1 cellular context compared by ENCODE assay signal in the genomic region with DNA sequence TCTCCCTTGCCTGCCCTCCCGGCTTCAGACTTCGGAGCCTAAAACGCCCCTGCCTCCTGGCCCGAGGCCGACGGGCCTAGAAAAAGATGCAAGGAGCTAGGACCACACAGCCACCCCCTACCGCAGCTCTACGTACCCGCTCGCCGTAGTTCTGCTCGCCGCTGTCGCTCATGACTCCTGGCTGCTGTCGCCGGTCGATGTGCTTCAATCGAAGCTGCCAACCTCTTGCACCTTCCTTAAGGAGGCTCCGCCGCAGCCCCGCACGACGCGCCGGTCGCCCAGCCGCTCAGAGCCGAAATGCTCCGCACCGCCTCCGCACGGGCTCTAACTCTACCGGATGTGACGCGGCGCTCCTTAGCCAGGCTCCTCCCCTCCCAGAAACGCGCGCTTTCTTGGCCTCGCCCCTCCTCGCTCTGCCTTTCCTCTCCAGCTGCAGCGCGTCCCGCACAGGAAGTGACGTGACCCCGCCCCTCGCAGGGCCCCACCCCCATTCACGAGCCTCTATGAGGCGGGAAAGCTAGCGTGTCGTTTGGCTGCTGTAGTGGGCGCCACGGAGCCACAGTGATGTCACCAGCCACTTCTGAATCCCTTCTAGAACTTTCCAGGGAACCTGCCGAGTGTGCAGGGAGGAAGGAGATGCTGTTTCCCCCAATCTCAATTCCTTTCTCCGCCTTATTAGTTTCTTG.
TF ChIP-seq lines count a peak whose summit lies in the region.

Gene TRA2B (minus strand): TSS at position 326 of the 686 bp plus-strand sequence. CDS start 154 bp downstream, at position 172.

TF ChIP-seq in HepG2, 621 proteins besides CTCF, POLR2A, EP300 and RAD21 (continued from another document and continues in another):
- TF ChIP-seq PAF1 (CRISPR knock-in tag; IDR thresholded peaks at IDR 0.05) (no peak), NR2F2 (IDR thresholded peaks at IDR 0.05; ENCODE audit: borderline replicate concordance, low read depth) (peak; percentile 40; the same call in 1 of the 2 replicates), MYNN (CRISPR knock-in tag; IDR thresholded peaks at IDR 0.05; ENCODE audit: low read depth) (peak; percentile 30; the same call in 1 of the 2 replicates), ZNF709 (CRISPR knock-in tag; IDR thresholded peaks at IDR 0.05) (peak; percentile 77; the same call in 1 of the 2 replicates), ZNF12 (CRISPR knock-in tag; IDR thresholded peaks at IDR 0.05) (no peak; the same call in 1 of the 2 replicates), TOE1 (CRISPR knock-in tag; IDR thresholded peaks at IDR 0.05) (no peak), SETDB1 (CRISPR knock-in tag; IDR thresholded peaks at IDR 0.05; ENCODE audit: borderline replicate concordance) (no peak), HNRNPUL1 (IDR thresholded peaks at IDR 0.05; ENCODE audit: low read depth, low read length) (no peak), SRSF1 (optimal IDR thresholded peaks at IDR 0.05; ENCODE audit: low read depth, low read length) (peak; percentile 85), ZC3H13 (CRISPR knock-in tag; IDR thresholded peaks at IDR 0.05) (no peak; the same call in 1 of the 2 replicates), ZNF749 (CRISPR knock-in tag; IDR thresholded peaks at IDR 0.05; ENCODE audit: borderline replicate concordance) (peak; percentile 81; the same call in 1 of the 2 replicates), RBFOX2 (IDR thresholded peaks at IDR 0.05; ENCODE audit: low read depth, low read length) (peak; percentile 100), ZBTB1 (CRISPR knock-in tag; IDR thresholded peaks at IDR 0.05; ENCODE audit: borderline replicate concordance) (no peak), ZNF562 (CRISPR knock-in tag; IDR thresholded peaks at IDR 0.05; ENCODE audit: borderline replicate concordance) (peak; percentile 68; the same call in 1 of the 2 replicates), GTF2F1 (IDR thresholded peaks at IDR 0.05; ENCODE audit: low read length) (peak; percentile 28; the same call in 1 of the 2 replicates), RELA (CRISPR knock-in tag; IDR thresholded peaks at IDR 0.05) (0 out of 2 replicates have a peak, but pooled peaks have one; percentile 52), CEBPB (IDR thresholded peaks at IDR 0.05; ENCODE audit: borderline replicate concordance, low read depth, low read length) (no peak), KLF11 (CRISPR knock-in tag; IDR thresholded peaks at IDR 0.05) (peak; percentile 96), ZNF784 (CRISPR knock-in tag; IDR thresholded peaks at IDR 0.05; ENCODE audit: borderline replicate concordance) (peak; percentile 94), ZNF598 (CRISPR knock-in tag; IDR thresholded peaks at IDR 0.05; ENCODE audit: borderline replicate concordance) (peak; percentile 20; the same call in 1 of the 2 replicates), SOX6 (IDR thresholded peaks at IDR 0.05) (no peak), SOX6 (CRISPR knock-in tag; IDR thresholded peaks at IDR 0.05) (peak; percentile 60), ZNF564 (CRISPR knock-in tag; IDR thresholded peaks at IDR 0.05) (0 out of 2 replicates have a peak, but pooled peaks have one; percentile 39), ELF3 (CRISPR knock-in tag; IDR thresholded peaks at IDR 0.05) (peak; percentile 73), NFYC (CRISPR knock-in tag; IDR thresholded peaks at IDR 0.05) (peak; percentile 57), ZNF143 (CRISPR knock-in tag; IDR thresholded peaks at IDR 0.05) (peak; percentile 69), ZNF335 (CRISPR knock-in tag; IDR thresholded peaks at IDR 0.05) (no peak), CREB1 (IDR thresholded peaks at IDR 0.05) (peak; percentile 96), CREB1 (CRISPR knock-in tag; IDR thresholded peaks at IDR 0.05) (peak; percentile 98), ZNF790 (CRISPR knock-in tag; IDR thresholded peaks at IDR 0.05; ENCODE audit: borderline replicate concordance) (no peak), ATF3 (CRISPR knock-in tag; IDR thresholded peaks at IDR 0.05) (peak; percentile 61), ZNF614 (CRISPR knock-in tag; IDR thresholded peaks at IDR 0.05; ENCODE audit: borderline replicate concordance) (no peak; the same call in 1 of the 2 replicates), CENPT (CRISPR knock-in tag; IDR thresholded peaks at IDR 0.05; ENCODE audit: low read depth) (no peak), KDM4B (CRISPR knock-in tag; IDR thresholded peaks at IDR 0.05) (peak; percentile 64; the same call in 1 of the 2 replicates), MAZ (IDR thresholded peaks at IDR 0.05; ENCODE audit: borderline replicate concordance, low read depth, low read length) (peak; percentile 72; the same call in 1 of the 2 replicates), MAZ (CRISPR knock-in tag; IDR thresholded peaks at IDR 0.05; ENCODE audit: low read depth) (peak; percentile 62), ISX (CRISPR knock-in tag; conservative IDR thresholded peaks at IDR 0.05) (no peak), NKX3-1 (CRISPR knock-in tag; IDR thresholded peaks at IDR 0.05) (peak; percentile 96), MBNL3 (CRISPR knock-in tag; conservative IDR thresholded peaks at IDR 0.05) (no peak), ZFP62 (CRISPR knock-in tag; IDR thresholded peaks at IDR 0.05) (no peak), ZNF44 (CRISPR knock-in tag; IDR thresholded peaks at IDR 0.05) (peak; percentile 92), ASH2L (IDR thresholded peaks at IDR 0.05; ENCODE audit: insufficient read length, low read depth, low read length) (no peak), ZNF331 (CRISPR knock-in tag; IDR thresholded peaks at IDR 0.05) (peak; percentile 84), ZNF230 (CRISPR knock-in tag; IDR thresholded peaks at IDR 0.05) (peak; percentile 90), HOXA7 (CRISPR knock-in tag; IDR thresholded peaks at IDR 0.05) (peak; percentile 91; the same call in 1 of the 2 replicates), ZNF775 (CRISPR knock-in tag; IDR thresholded peaks at IDR 0.05; ENCODE audit: borderline replicate concordance) (peak; percentile 85), ZSCAN9 (CRISPR knock-in tag; IDR thresholded peaks at IDR 0.05; ENCODE audit: borderline replicate concordance) (peak; percentile 95), MBD4 (IDR thresholded peaks at IDR 0.05; ENCODE audit: borderline replicate concordance, low read length) (no peak), ZNF724P (CRISPR knock-in tag; IDR thresholded peaks at IDR 0.05; ENCODE audit: borderline replicate concordance) (peak; percentile 92; the same call in 1 of the 2 replicates), ZNF20 (CRISPR knock-in tag; IDR thresholded peaks at IDR 0.05) (no peak; the same call in 1 of the 2 replicates), ZNF343 (CRISPR knock-in tag; IDR thresholded peaks at IDR 0.05) (peak; percentile 81; the same call in 1 of the 2 replicates), ZSCAN30 (CRISPR knock-in tag; IDR thresholded peaks at IDR 0.05) (peak; percentile 94; the same call in 1 of the 2 replicates), TAF15 (IDR thresholded peaks at IDR 0.05; ENCODE audit: low read depth, low read length, poor library complexity, severe bottlenecking) (peak; percentile 82)
- TF ChIP-seq, protein P1, sequence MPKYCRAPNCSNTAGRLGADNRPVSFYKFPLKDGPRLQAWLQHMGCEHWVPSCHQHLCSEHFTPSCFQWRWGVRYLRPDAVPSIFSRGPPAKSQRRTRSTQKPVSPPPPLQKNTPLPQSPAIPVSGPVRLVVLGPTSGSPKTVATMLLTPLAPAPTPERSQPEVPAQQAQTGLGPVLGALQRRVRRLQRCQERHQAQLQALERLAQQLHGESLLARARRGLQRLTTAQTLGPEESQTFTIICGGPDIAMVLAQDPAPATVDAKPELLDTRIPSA (CRISPR knock-in tag; IDR thresholded peaks at IDR 0.05; ENCODE audit: borderline replicate concordance): peak; percentile 79; the same call in 1 of the 2 replicates
- TF ChIP-seq, protein P2, sequence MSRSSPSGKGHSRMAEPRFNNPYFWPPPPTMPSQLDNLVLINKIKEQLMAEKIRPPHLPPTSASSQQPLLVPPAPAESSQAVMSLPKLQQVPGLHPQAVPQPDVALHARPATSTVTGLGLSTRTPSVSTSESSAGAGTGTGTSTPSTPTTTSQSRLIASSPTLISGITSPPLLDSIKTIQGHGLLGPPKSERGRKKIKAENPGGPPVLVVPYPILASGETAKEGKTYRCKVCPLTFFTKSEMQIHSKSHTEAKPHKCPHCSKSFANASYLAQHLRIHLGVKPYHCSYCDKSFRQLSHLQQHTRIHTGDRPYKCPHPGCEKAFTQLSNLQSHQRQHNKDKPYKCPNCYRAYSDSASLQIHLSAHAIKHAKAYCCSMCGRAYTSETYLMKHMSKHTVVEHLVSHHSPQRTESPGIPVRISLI (CRISPR knock-in tag; IDR thresholded peaks at IDR 0.05; ENCODE audit: borderline replicate concordance): 0 out of 2 replicates have a peak, but pooled peaks have one; percentile 40
- TF ChIP-seq, protein P3, sequence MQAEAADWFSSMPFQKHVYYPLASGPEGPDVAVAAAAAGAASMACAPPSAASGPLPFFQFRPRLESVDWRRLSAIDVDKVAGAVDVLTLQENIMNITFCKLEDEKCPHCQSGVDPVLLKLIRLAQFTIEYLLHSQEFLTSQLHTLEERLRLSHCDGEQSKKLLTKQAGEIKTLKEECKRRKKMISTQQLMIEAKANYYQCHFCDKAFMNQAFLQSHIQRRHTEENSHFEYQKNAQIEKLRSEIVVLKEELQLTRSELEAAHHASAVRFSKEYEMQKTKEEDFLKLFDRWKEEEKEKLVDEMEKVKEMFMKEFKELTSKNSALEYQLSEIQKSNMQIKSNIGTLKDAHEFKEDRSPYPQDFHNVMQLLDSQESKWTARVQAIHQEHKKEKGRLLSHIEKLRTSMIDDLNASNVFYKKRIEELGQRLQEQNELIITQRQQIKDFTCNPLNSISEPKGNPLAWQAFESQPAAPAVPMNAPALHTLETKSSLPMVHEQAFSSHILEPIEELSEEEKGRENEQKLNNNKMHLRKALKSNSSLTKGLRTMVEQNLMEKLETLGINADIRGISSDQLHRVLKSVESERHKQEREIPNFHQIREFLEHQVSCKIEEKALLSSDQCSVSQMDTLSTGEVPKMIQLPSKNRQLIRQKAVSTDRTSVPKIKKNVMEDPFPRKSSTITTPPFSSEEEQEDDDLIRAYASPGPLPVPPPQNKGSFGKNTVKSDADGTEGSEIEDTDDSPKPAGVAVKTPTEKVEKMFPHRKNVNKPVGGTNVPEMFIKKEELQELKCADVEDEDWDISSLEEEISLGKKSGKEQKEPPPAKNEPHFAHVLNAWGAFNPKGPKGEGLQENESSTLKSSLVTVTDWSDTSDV (CRISPR knock-in tag; IDR thresholded peaks at IDR 0.05): peak; percentile 66
- TF ChIP-seq, protein P4, sequence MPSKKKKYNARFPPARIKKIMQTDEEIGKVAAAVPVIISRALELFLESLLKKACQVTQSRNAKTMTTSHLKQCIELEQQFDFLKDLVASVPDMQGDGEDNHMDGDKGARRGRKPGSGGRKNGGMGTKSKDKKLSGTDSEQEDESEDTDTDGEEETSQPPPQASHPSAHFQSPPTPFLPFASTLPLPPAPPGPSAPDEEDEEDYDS (CRISPR knock-in tag; IDR thresholded peaks at IDR 0.05): peak; percentile 96
- TF ChIP-seq, protein P5, sequence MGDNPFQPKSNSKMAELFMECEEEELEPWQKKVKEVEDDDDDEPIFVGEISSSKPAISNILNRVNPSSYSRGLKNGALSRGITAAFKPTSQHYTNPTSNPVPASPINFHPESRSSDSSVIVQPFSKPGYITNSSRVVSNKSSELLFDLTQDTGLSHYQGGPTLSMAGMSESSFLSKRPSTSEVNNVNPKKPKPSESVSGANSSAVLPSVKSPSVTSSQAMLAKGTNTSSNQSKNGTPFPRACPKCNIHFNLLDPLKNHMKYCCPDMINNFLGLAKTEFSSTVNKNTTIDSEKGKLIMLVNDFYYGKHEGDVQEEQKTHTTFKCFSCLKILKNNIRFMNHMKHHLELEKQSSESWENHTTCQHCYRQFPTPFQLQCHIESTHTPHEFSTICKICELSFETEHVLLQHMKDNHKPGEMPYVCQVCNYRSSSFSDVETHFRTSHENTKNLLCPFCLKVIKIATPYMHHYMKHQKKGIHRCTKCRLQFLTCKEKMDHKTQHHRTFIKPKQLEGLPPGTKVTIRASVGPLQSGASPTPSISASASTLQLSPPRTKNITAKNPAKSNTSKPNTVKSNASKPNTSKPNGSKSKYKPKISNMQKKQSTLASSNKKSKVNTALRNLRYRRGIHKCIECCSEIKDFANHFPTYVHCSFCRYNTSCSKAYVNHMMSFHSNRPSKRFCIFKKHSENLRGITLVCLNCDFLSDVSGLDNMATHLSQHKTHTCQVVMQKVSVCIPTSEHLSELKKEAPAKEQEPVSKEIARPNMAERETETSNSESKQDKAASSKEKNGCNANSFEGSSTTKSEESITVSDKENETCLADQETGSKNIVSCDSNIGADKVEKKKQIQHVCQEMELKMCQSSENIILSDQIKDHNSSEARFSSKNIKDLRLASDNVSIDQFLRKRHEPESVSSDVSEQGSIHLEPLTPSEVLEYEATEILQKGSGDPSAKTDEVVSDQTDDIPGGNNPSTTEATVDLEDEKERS (CRISPR knock-in tag; IDR thresholded peaks at IDR 0.05): peak; percentile 12; the same call in 1 of the 2 replicates
- TF ChIP-seq, protein P6, sequence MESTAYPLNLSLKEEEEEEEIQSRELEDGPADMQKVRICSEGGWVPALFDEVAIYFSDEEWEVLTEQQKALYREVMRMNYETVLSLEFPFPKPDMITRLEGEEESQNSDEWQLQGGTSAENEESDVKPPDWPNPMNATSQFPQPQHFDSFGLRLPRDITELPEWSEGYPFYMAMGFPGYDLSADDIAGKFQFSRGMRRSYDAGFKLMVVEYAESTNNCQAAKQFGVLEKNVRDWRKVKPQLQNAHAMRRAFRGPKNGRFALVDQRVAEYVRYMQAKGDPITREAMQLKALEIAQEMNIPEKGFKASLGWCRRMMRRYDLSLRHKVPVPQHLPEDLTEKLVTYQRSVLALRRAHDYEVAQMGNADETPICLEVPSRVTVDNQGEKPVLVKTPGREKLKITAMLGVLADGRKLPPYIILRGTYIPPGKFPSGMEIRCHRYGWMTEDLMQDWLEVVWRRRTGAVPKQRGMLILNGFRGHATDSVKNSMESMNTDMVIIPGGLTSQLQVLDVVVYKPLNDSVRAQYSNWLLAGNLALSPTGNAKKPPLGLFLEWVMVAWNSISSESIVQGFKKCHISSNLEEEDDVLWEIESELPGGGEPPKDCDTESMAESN (CRISPR knock-in tag; conservative IDR thresholded peaks at IDR 0.05): peak; percentile 81
